ENCODE assay signal across 9 cellular contexts in genomic region chrX:16123222-16123786, GRCh38. TPM values are rescaled to one million over a fixed set of nuclear protein-coding genes. Genes with fewer than 3 reads are reported as not detected.
DNase-seq lines count a peak whose midpoint lies in the region; ATAC-seq, FAIRE-seq and TF ChIP-seq lines count a peak whose summit lies in the region.
"Had no signal": no experiment of that assay in that cellular context is flagged by ENCODE, and none has a peak within 500 bp of the region (broad histone marks: within the 10 kb centered on the region; RNA-seq: fewer than 3 reads in every experiment).

GRPR (plus strand) TSS chrX:16123565; CDS start chrX:16123954, 389 bp downstream.

- 7% methylated on average over 6 of the region's 6 CpGs; no CpG with 5 or more reads in 1 of the 2 experiments for WGBS in H1 (ENCODE audit: extremely low coverage in 1 of 2, insufficient coverage in 1 of 2, insufficient read length in 1 of 2, insufficient replicate concordance in 2 of 2, low coverage in 1 of 2, low lambda C conversion rate in 2 of 2, missing lambda C conversion rate in 1 of 2), 2 experiments

- peak within 1 kb of the TSS; percentile 54 to 99 (median 66) for H3K4me3 ChIP-seq in H1 (ENCODE audit: extremely low read depth in 1 of 4, insufficient read depth in 2 of 4, low read depth in 3 of 4, low read length in 4 of 4)
- H3K4me3 ChIP-seq: SK-N-MC had no signal

- peak within 1 kb of the TSS; percentile 79 for H2BK120ac ChIP-seq in H1 (replicated peaks; ENCODE audit: low read depth, low read length)

- H2AFZ ChIP-seq in H1 (ENCODE audit: low read length): no peak within 1 kb of the TSS

- TF ChIP-seq CTCF in CD14-positive monocyte (IDR thresholded peaks at IDR 0.05) (peak; percentile 71), H1 (IDR thresholded peaks at IDR 0.05; ENCODE audit: control extremely low read depth in 1 of 3, insufficient read depth in 1 of 3, low read depth in 1 of 3, low read length in 3 of 3) (peak; percentile 49 to 75 (median 66))

- peak; percentile 72 to 80 for TF ChIP-seq RAD21 in H1 (IDR thresholded peaks at IDR 0.05 in 1 of 2, conservative IDR thresholded peaks at IDR 0.05 in 1 of 2; ENCODE audit: low read depth in 2 of 2, low read length in 2 of 2)

- H3K14ac ChIP-seq in H1 (ENCODE audit: insufficient read length): no peak within 1 kb of the TSS

- intact Hi-C loops in CD14-positive monocyte (cut with micrococcal nuclease): loop anchor here in 1 of 2 donors (10.0 kb wide), 1 partner anchor 209 kb away; no protein-coding TSS in a partner anchor

- peaks cover 0 to 6% (median 0%) of the 10 kb centered on the region in 4 experiments; a peak in 3 of 7 replicates for H3K4me1 ChIP-seq in H1 (replicated peaks in 1 of 4; ENCODE audit: control insufficient read depth in 3 of 4, insufficient read depth in 4 of 4, low read length in 3 of 4)

- H4K8ac ChIP-seq in H1 (ENCODE audit: extremely low read depth, insufficient read depth, low read length): no peak within 1 kb of the TSS

- H3K79me1 ChIP-seq in H1 (ENCODE audit: low read depth, low read length): no peaks in the 10 kb centered on the region

- DNase-seq in CD14-positive monocyte (ENCODE audit: low spot score) (peak; percentile 64), NCI-H748 (lab: John Stamatoyannopoulos, UW; ENCODE audit: unreplicated experiment) (peak; percentile 83), H1 (ENCODE audit: low read depth in 1 of 2, low spot score in 2 of 2) (peak; percentile 70 to 72), medulla oblongata (ENCODE audit: extremely low spot score) (peak; percentile 70)
- peak; percentile 60 to 67 for DNase-seq in activated CD4-positive, alpha-beta T cell treated with anti-CD3 and anti-CD28 coated beads, Interleukin-2, amount 50 U/mL, for 48 hours
- DNase-seq in stimulated activated CD8-positive, alpha-beta memory T cell treated with anti-CD3 and anti-CD28 coated beads, Interleukin-15, amount 100 ng/mL, for 48 hours (ENCODE audit: low read depth in 2 of 2): peak; percentile 20 to 49

- H3K18ac ChIP-seq in H1 (ENCODE audit: extremely low read depth, low read length): peak within 1 kb of the TSS; percentile 78

- no peak within 1 kb of the TSS for H2AK5ac ChIP-seq in H1 (ENCODE audit: low read depth, low read length)

- peaks cover 8 to 15% (median 10%) of the 10 kb centered on the region in 7 donors for H3K9me3 Mint-ChIP-seq in CD14-positive monocyte

- peak within 1 kb of the TSS in 1 of 4 experiments; percentile 12; a peak in 1 of 7 replicates for H3K9ac ChIP-seq in H1 (replicated peaks in 1 of 4; ENCODE audit: extremely low read depth in 1 of 4, low read depth in 3 of 4, low read length in 3 of 4)

- CTCF ChIA-PET in H1 (lab: Charles Lee; ENCODE audit: partially characterized antibody): interaction anchor here (0.5 to 2.7 kb wide), 8 partner anchors 11 to 503 kb away, joined by 3 to 12 read pairs (median 4); no protein-coding TSS in a partner anchor

- TF ChIP-seq EP300 in H1 (IDR thresholded peaks at IDR 0.05; ENCODE audit: borderline replicate concordance in 1 of 2, low read depth in 2 of 2, low read length in 2 of 2): no peak

- peak within 1 kb of the TSS; percentile 39 to 54 for H3K4me3 Mint-ChIP-seq in CD14-positive monocyte

- peak; percentile 66 for ATAC-seq in GM19372 (IDR thresholded peaks at IDR 0.05; ENCODE audit: low read depth, unreplicated experiment)
- peak; percentile 41 for ATAC-seq in HG03565 (IDR thresholded peaks at IDR 0.05; ENCODE audit: unreplicated experiment)

- no peak within 1 kb of the TSS for H2BK15ac ChIP-seq in H1 (ENCODE audit: low read length)

- H4K91ac ChIP-seq in H1 (replicated peaks; ENCODE audit: insufficient read length, low read length): peak within 1 kb of the TSS; percentile 75

- POLR2A ChIA-PET in H1 (lab: Charles Lee; ENCODE audit: partially characterized antibody): no interaction called here

- no peak within 1 kb of the TSS for H3K4ac ChIP-seq in H1 (replicated peaks; ENCODE audit: insufficient read length, low read depth, low read length)

- no peak for TF ChIP-seq POLR2A in H1 (IDR thresholded peaks at IDR 0.05; ENCODE audit: control extremely low read depth in 1 of 2, low read depth in 2 of 2, low read length in 2 of 2)

- peak within 1 kb of the TSS; percentile 66 to 81 for H3K4me2 ChIP-seq in H1 (ENCODE audit: insufficient read depth in 1 of 2, low read depth in 2 of 2, low read length in 2 of 2)

- H4K5ac ChIP-seq in H1 (ENCODE audit: insufficient read length, low read depth, low read length): peak within 1 kb of the TSS; percentile 74

- H3K56ac ChIP-seq in H1 (replicated peaks; ENCODE audit: insufficient read length, low read depth, low read length): no peak within 1 kb of the TSS

- peak; percentile 100 for FAIRE-seq in H1 (lab: Jason Lieb, UNC)

- peaks cover 4 to 6% of the 10 kb centered on the region in 2 donors for H3K36me3 Mint-ChIP-seq in CD14-positive monocyte

- no peaks in the 10 kb centered on the region for H3K27me3 ChIP-seq in H1 (replicated peaks in 1 of 4; ENCODE audit: control insufficient read depth in 3 of 4, extremely low read depth in 1 of 4, insufficient read depth in 3 of 4, low read length in 3 of 4)

- peaks cover 25 to 48% of the 10 kb centered on the region in 2 experiments for H3K79me2 ChIP-seq in H1 (ENCODE audit: control insufficient read depth in 1 of 2, insufficient read depth in 2 of 2, low read length in 2 of 2)

- H4K20me1 ChIP-seq in H1 (replicated peaks in 1 of 2; ENCODE audit: control insufficient read depth in 1 of 2, insufficient read depth in 2 of 2, low read length in 2 of 2): no peaks in the 10 kb centered on the region

- H3K27me3 Mint-ChIP-seq in CD14-positive monocyte (ENCODE audit: low read depth in 3 of 3): peaks cover 2 to 39% (median 7%) of the 10 kb centered on the region in 3 donors

- peak within 1 kb of the TSS; percentile 71; the same call in 1 of the 2 replicates for H2BK5ac ChIP-seq in H1 (ENCODE audit: low read depth, low read length)

- H3K4me1 Mint-ChIP-seq in CD14-positive monocyte: peaks cover 31% of the 10 kb centered on the region

- H3K23me2 ChIP-seq in H1 (ENCODE audit: low read depth, low read length): 0 out of 2 replicates have a peak, but pooled peaks cover 2% of the 10 kb centered on the region

- no peak within 1 kb of the TSS for H3K23ac ChIP-seq in H1 (ENCODE audit: insufficient read length)

- H3K9me3 ChIP-seq in H1 (ENCODE audit: insufficient read depth in 2 of 2, low read depth in 1 of 2, low read length in 1 of 2): peaks cover 3 to 6% of the 10 kb centered on the region in 2 experiments; a peak in 2 of 4 replicates

- H3K27ac ChIP-seq in H1 (ENCODE audit: low read depth, low read length): no peak within 1 kb of the TSS; the same call in 1 of the 2 replicates
- H3K27ac ChIP-seq: SK-N-MC had no signal

- H3K27ac Mint-ChIP-seq in CD14-positive monocyte: peak within 1 kb of the TSS in 2 of 7 donors; percentile 18 to 24

- H3K36me3 ChIP-seq in H1 (ENCODE audit: control insufficient read depth in 2 of 4, insufficient read depth in 4 of 4, low read length in 3 of 4): peaks cover 0 to 25% (median 0%) of the 10 kb centered on the region in 4 experiments; a peak in 2 of 8 replicates

- peak within 1 kb of the TSS; percentile 68; the same call in 1 of the 2 replicates for H2BK12ac ChIP-seq in H1 (ENCODE audit: low read depth, low read length)

- peak within 1 kb of the TSS; percentile 89 for H2BK20ac ChIP-seq in H1 (ENCODE audit: low read length)

TF ChIP-seq in H1, 55 proteins besides CTCF, POLR2A, EP300 and RAD21:
- TF ChIP-seq YY1 (IDR thresholded peaks at IDR 0.05; ENCODE audit: low read depth, low read length) (no peak), KDM4A (IDR thresholded peaks at IDR 0.05; ENCODE audit: low read depth, low read length, severe bottlenecking) (no peak), BCL11A (IDR thresholded peaks at IDR 0.05; ENCODE audit: low read depth in 2 of 2, low read length in 2 of 2) (no peak), HDAC2 (IDR thresholded peaks at IDR 0.05; ENCODE audit: borderline replicate concordance in 1 of 2, low read depth in 2 of 2, low read length in 2 of 2) (no peak), SIN3A (conservative IDR thresholded peaks at IDR 0.05 in 1 of 2, IDR thresholded peaks at IDR 0.05 in 1 of 2; ENCODE audit: low read depth in 1 of 2, low read length in 2 of 2) (0 out of 4 replicates have a peak, but pooled peaks of 1 of the 2 experiments have one; percentile 46), CBX5 (IDR thresholded peaks at IDR 0.05; ENCODE audit: low read depth, low read length) (no peak), PHF8 (conservative IDR thresholded peaks at IDR 0.05; ENCODE audit: low read depth, low read length) (no peak), ZNF274 (IDR thresholded peaks at IDR 0.05; ENCODE audit: borderline replicate concordance, extremely low read depth, low read length) (no peak), KDM5A (IDR thresholded peaks at IDR 0.05; ENCODE audit: low read length) (no peak), TBP (IDR thresholded peaks at IDR 0.05; ENCODE audit: low read depth, low read length) (0 out of 2 replicates have a peak, but pooled peaks have one; percentile 46), SIRT6 (IDR thresholded peaks at IDR 0.05; ENCODE audit: low read length) (no peak), HDAC6 (IDR thresholded peaks at IDR 0.05; ENCODE audit: low read depth, low read length) (no peak)
- TF ChIP-seq, protein P1, sequence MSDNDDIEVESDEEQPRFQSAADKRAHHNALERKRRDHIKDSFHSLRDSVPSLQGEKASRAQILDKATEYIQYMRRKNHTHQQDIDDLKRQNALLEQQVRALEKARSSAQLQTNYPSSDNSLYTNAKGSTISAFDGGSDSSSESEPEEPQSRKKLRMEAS (IDR thresholded peaks at IDR 0.05): no peak
- TF ChIP-seq, protein P2, sequence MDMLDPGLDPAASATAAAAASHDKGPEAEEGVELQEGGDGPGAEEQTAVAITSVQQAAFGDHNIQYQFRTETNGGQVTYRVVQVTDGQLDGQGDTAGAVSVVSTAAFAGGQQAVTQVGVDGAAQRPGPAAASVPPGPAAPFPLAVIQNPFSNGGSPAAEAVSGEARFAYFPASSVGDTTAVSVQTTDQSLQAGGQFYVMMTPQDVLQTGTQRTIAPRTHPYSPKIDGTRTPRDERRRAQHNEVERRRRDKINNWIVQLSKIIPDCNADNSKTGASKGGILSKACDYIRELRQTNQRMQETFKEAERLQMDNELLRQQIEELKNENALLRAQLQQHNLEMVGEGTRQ (IDR thresholded peaks at IDR 0.05; ENCODE audit: low read length): no peak
TF ChIP-seq in H1: peak in this region for 2.

RNA-seq across cellular contexts. Expression of gene GRPR, which starts in this region (rescaled TPM):
- polyA plus RNA-seq in CD14-positive monocyte (under 1 TPM; 0.35 to 0.46 TPM), H1 (2011; rRNA removed) (65.9 and 78.4 TPM in 2 replicates)
- total RNA-seq in H1 (2021; fragmentation: NEBNext Ultra II Directional; extraction: Animal tissue kit (Norgen Biotek cat#: 25700)): 18.5 and 18.6 TPM in 2 replicates
- polyA plus RNA-seq in H1 (2011; cell fraction: cytosol; rRNA removed): 51.7 TPM
- 77.5 TPM for polyA plus RNA-seq in H1 (2011; cell fraction: nucleus; rRNA removed)
- polyA plus RNA-seq in H1 (2012, experiment 1 of 2): 28.9 to 41.5 TPM (median 39.6 TPM) in 4 replicates
- 3.5 TPM for polyA plus RNA-seq in H1 (2012, experiment 2 of 2)
- polyA plus RNA-seq in H1 (2013, experiment 1 of 2): 105 TPM
- polyA plus RNA-seq in H1 (2013, experiment 2 of 2): 106 TPM
- polyA minus RNA-seq in H1 (2011; rRNA and poly(A)+ RNA removed): 208 and 277 TPM in 2 replicates
- polyA minus RNA-seq in H1 (2011; cell fraction: cytosol; rRNA and poly(A)+ RNA removed): 59.8 TPM
- polyA minus RNA-seq in H1 (2011; cell fraction: nucleus; rRNA and poly(A)+ RNA removed): 163 TPM

Comparison
In these comparisons a context has a peak if more than half of its experiments do, and no peak if none do; other contexts are left out.
1. Peak in DNase-seq in CD14-positive monocyte; RNA of the gene not detected or under 1 TPM.